In the genomic region with DNA sequence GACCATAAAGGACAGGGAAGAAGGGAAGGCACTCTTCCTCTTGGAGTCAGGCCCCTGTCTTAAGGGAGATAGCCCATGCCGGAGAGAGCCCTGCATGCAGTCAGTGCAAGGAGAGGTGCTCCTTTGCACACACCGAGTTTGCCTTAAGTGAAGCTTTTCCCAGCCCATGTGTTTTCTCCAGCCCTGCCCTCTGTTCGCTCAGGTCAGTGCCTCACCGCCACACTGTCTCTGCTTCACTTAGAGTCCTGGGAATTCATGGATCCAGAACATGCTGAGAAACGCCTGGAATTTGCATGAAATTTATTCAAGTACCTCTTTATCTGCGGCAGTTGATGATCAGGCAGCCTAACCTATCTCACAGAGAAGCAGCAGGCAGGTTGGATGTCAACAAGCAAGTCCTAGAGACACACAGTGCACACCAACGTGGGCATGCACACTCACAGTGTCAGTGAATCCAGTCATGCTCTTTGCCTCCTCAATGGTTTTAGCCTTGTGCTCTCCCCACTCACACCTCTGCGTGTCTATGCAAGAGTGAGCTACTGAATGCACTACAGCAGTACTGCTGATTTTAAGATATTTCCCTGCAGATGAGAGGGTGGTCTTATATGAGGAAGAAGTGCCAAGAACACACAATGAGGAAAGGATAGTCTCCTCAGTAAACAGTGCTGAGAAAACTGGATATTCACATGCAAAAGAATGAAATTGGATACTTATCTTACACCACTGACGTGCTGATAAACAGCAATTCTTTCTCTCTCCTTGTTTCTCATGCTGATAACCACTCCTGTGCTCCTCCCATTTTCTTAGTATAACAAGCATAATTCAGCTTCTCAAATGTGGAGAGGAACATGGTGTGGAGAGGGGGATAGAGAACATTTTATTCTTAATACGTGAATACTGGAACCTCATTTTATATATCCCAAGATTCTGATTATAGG, we compare ENCODE assay signal across 16 cellular contexts.
"Had no signal": no experiment of that assay in that cellular context is flagged by ENCODE, and none has a peak within 500 bp of the region (broad histone marks: within the 10 kb centered on the region; RNA-seq: fewer than 3 reads in every experiment).

No MANE protein-coding gene starts in this region.

- H3K9me3 ChIP-seq: pancreas, testis had no signal

- H3K4me3 Mint-ChIP-seq: activated naive CD4-positive, alpha-beta T cell treated with anti-CD3 and anti-CD28 coated beads, Interleukin-2, amount 50 U/mL, for 24 hours; activated T-cell treated with anti-CD3 and anti-CD28 coated beads, Interleukin-2, amount 50 U/mL, for 72 hours; stimulated activated effector memory CD8-positive, alpha-beta T cell treated with anti-CD3 and anti-CD28 coated beads, Interleukin-12 subunit alpha, Interleukin-12 subunit beta, amount 100 ng/mL, for 72 hours had no signal

- H3K27ac ChIP-seq: pancreas, testis, WERI-Rb-1 had no signal

- H3K27me3 ChIP-seq: testis had no signal

- H3K4me1 ChIP-seq: pancreas, testis had no signal

- H3K27ac Mint-ChIP-seq: activated naive CD4-positive, alpha-beta T cell treated with anti-CD3 and anti-CD28 coated beads, Interleukin-2, amount 50 U/mL, for 24 hours; activated T-cell treated with anti-CD3 and anti-CD28 coated beads, Interleukin-2, amount 50 U/mL, for 72 hours; stimulated activated effector memory CD8-positive, alpha-beta T cell treated with anti-CD3 and anti-CD28 coated beads, Interleukin-12 subunit alpha, Interleukin-12 subunit beta, amount 100 ng/mL, for 72 hours had no signal

- H3K9me3 Mint-ChIP-seq: activated T-cell treated with anti-CD3 and anti-CD28 coated beads, Interleukin-2, amount 50 U/mL, for 72 hours; stimulated activated effector memory CD8-positive, alpha-beta T cell treated with anti-CD3 and anti-CD28 coated beads, Interleukin-12 subunit alpha, Interleukin-12 subunit beta, amount 100 ng/mL, for 72 hours had no signal

- H3K36me3 Mint-ChIP-seq: activated naive CD4-positive, alpha-beta T cell treated with anti-CD3 and anti-CD28 coated beads, Interleukin-2, amount 50 U/mL, for 24 hours; stimulated activated effector memory CD8-positive, alpha-beta T cell treated with anti-CD3 and anti-CD28 coated beads, Interleukin-12 subunit alpha, Interleukin-12 subunit beta, amount 100 ng/mL, for 72 hours had no signal

- H3K4me1 Mint-ChIP-seq: activated naive CD4-positive, alpha-beta T cell treated with anti-CD3 and anti-CD28 coated beads, Interleukin-2, amount 50 U/mL, for 24 hours had no signal

- ATAC-seq: activated T-cell treated with anti-CD3 and anti-CD28 coated beads, Interleukin-2, amount 50 U/mL, for 72 hours; esophagus mucosa; left lobe of liver; pancreas; sciatic nerve; stimulated activated effector memory CD8-positive, alpha-beta T cell treated with anti-CD3 and anti-CD28 coated beads, Interleukin-12 subunit alpha, Interleukin-12 subunit beta, amount 100 ng/mL, for 72 hours had no signal

- DNase-seq: activated CD4-positive, alpha-beta T cell treated with anti-CD3 and anti-CD28 coated beads, Interleukin-2, amount 50 U/mL, for 4 hours; activated gamma-delta T cell; activated T-cell treated with anti-CD3 and anti-CD28 coated beads, Interleukin-2, amount 50 U/mL, for 72 hours; cerebellar nuclear complex; effector CD4-positive, alpha-beta T cell; pancreas; stimulated activated CD4-positive, alpha-beta T cell treated with anti-CD3 and anti-CD28 coated beads, Interleukin-4, amount 100 ng/mL, for 24 hours; T-helper 1 cell; T1000; testis; WERI-Rb-1 had no signal

- H3K4me3 ChIP-seq: pancreas, testis had no signal

- H3K36me3 ChIP-seq: pancreas, WERI-Rb-1 had no signal
